ENCODE assay signal across 23 cellular contexts in the genomic region with DNA sequence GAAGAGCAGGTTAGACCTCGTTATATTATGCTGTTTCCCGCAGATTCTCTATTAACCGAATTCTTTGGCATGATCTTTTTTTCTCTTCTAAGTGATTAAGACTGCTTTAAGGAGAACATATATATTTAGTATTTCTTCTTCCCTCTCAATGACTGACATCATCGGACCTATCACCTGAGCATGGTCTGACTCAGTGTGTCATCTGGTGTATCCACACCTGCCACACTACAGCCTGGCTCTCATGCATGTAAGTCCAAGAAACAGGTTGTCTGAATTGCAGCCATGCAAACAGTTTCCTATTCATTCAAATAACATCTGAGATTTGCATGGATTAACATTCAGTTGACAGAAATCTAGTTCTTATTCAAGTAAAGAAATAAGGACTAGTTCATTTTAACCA. TPM values are rescaled to one million over a fixed set of nuclear protein-coding genes. Genes with fewer than 3 reads are reported as not detected.
DNase-seq lines count a peak whose midpoint lies in the region; ATAC-seq, FAIRE-seq and TF ChIP-seq lines count a peak whose summit lies in the region.
"Had no signal": no experiment of that assay in that cellular context is flagged by ENCODE, and none has a peak within 500 bp of the region (broad histone marks: within the 10 kb centered on the region; RNA-seq: fewer than 3 reads in every experiment).

No MANE protein-coding gene starts in this region.

- H3K18ac ChIP-seq in neuronal stem cell (ENCODE audit: low read length), result no peak overlapping the region

- no peak overlapping the region for H2BK15ac ChIP-seq in neuronal stem cell (ENCODE audit: low read length)

- H4K91ac ChIP-seq in neuronal stem cell (ENCODE audit: low read depth, low read length, poor library complexity), result no peak overlapping the region

- H3K4ac ChIP-seq in neuronal stem cell (ENCODE audit: low read length), result no peak overlapping the region

- FAIRE-seq in bronchial epithelial cell (lab: Jason Lieb, UNC), result no peak
- FAIRE-seq: A549, GM12878, GM19239, H1 had no signal

- no peak overlapping the region for H3K14ac ChIP-seq in neuronal stem cell (ENCODE audit: low read length)

- H3K27me3 ChIP-seq in bronchial epithelial cell (ENCODE audit: control insufficient read depth, insufficient read depth, low read length), result no peaks in the 10 kb centered on the region
- peaks cover 19% of the 10 kb centered on the region for H3K27me3 ChIP-seq in foreskin keratinocyte
- no peaks in the 10 kb centered on the region for H3K27me3 ChIP-seq in neuronal stem cell (ENCODE audit: control insufficient read depth in 3 of 3, insufficient read depth in 3 of 3, low read depth in 1 of 3, low read length in 3 of 3)

- WGBS in neuronal stem cell (ENCODE audit: extremely low coverage in 2 of 2, insufficient read length in 2 of 2, insufficient replicate concordance in 1 of 2), 2 donors, result no CpG with 5 or more reads among the region's 4 CpGs

- H3K9me3 ChIP-seq in neuronal stem cell (replicated peaks in 1 of 2; ENCODE audit: control insufficient read depth in 2 of 2, insufficient read depth in 1 of 2, low read depth in 1 of 2, low read length in 2 of 2), result peaks cover 0 to 4% of the 10 kb centered on the region in 2 donors
- H3K9me3 ChIP-seq: A549 had no signal

- H3K4me1 ChIP-seq in foreskin keratinocyte (no peaks in the 10 kb centered on the region), neuronal stem cell (ENCODE audit: control insufficient read depth in 2 of 2, insufficient read depth in 1 of 2, low read depth in 1 of 2, low read length in 2 of 2) (peaks cover 6 to 16% of the 10 kb centered on the region in 2 donors)
- H3K4me1 ChIP-seq: A549 had no signal

- H2AK5ac ChIP-seq in neuronal stem cell (ENCODE audit: low read depth, low read length), result no peak overlapping the region

- no peak overlapping the region for H4K8ac ChIP-seq in neuronal stem cell (ENCODE audit: low read depth, low read length)

- no peak overlapping the region for H2AFZ ChIP-seq in neuronal stem cell (ENCODE audit: low read length)
- H2AFZ ChIP-seq: GM23248 had no signal

- H2BK5ac ChIP-seq in neuronal stem cell (ENCODE audit: low read length), result no peak overlapping the region

- H3K36me3 ChIP-seq in bronchial epithelial cell (ENCODE audit: control insufficient read depth, insufficient read depth, low read length), result no peaks in the 10 kb centered on the region
- no peaks in the 10 kb centered on the region for H3K36me3 ChIP-seq in neuronal stem cell (replicated peaks in 1 of 2; ENCODE audit: control insufficient read depth in 2 of 2, insufficient read depth in 2 of 2, low read length in 2 of 2)

- H2BK12ac ChIP-seq in neuronal stem cell (ENCODE audit: low read length), result peak overlapping the region; percentile 85

- DNase-seq in DMS53 treated with DMSO at 0.1 percent for 48 hours (lab: John Stamatoyannopoulos, UW; ENCODE audit: unreplicated experiment) (peak; percentile 86), bronchial epithelial cell (ENCODE audit: low read depth) (peak; percentile 23), foreskin keratinocyte (no peak), neuronal stem cell (ENCODE audit: low spot score) (no peak)
- DNase-seq: 8988T; ACHN; C1 segment of cervical spinal cord; Calu3; CD4-positive, alpha-beta memory T cell; COR-L47; DMS79; EL; GDM1; GM23248; H7; HCEC 1CT had no signal

- H3K4me3 ChIP-seq in bronchial epithelial cell (ENCODE audit: low read depth, low read length) (no peak overlapping the region), neuronal stem cell (ENCODE audit: low read length in 2 of 2) (no peak overlapping the region)
- H3K4me3 ChIP-seq: A549, GM12878, GM23248 had no signal

- no peaks in the 10 kb centered on the region for H3K79me1 ChIP-seq in neuronal stem cell (ENCODE audit: low read depth, low read length)

- no peak overlapping the region for H3K4me2 ChIP-seq in neuronal stem cell (ENCODE audit: insufficient read depth, low read length, poor library complexity, severe bottlenecking)
- H3K4me2 ChIP-seq: A549 had no signal

- H3K9ac ChIP-seq in neuronal stem cell (ENCODE audit: low read depth, low read length, poor library complexity), result no peak overlapping the region
- H3K9ac ChIP-seq: GM23248 had no signal

- no peak overlapping the region for H2BK120ac ChIP-seq in neuronal stem cell (ENCODE audit: low read depth, low read length)

- TF ChIP-seq CTCF in bronchial epithelial cell (IDR thresholded peaks at IDR 0.05; ENCODE audit: insufficient read depth, low read length, severe bottlenecking) (no peak), foreskin keratinocyte (conservative IDR thresholded peaks at IDR 0.05) (no peak)

- ATAC-seq in foreskin keratinocyte (peak; percentile 68), HG02763 (IDR thresholded peaks at IDR 0.05; ENCODE audit: unreplicated experiment) (no peak), HG02973 (IDR thresholded peaks at IDR 0.05; ENCODE audit: unreplicated experiment) (no peak), HG03520 (IDR thresholded peaks at IDR 0.05; ENCODE audit: unreplicated experiment) (no peak)
- ATAC-seq: A549, GM12878 had no signal

- H3K27ac ChIP-seq in foreskin keratinocyte, result no peak overlapping the region
- H3K27ac ChIP-seq in neuronal stem cell (replicated peaks; ENCODE audit: low read length), result no peak overlapping the region
- H3K27ac ChIP-seq: A549, GM23248 had no signal

- H3K23ac ChIP-seq in neuronal stem cell (ENCODE audit: low read depth, low read length, poor library complexity), result no peak overlapping the region

RNA-seq across cellular contexts. Expression of a gene that starts 55.1 kb away (rescaled TPM):
- total RNA-seq in bronchial epithelial cell, result 13.4 and 19.6 TPM in 2 replicates
- 17.1 and 19.7 TPM in 2 replicates for total RNA-seq in foreskin keratinocyte
- 5.4 and 7.5 TPM in 2 replicates for polyA plus RNA-seq in foreskin keratinocyte
- polyA plus RNA-seq in neuronal stem cell (2013, experiment 1 of 2), result 41.1 TPM
- polyA plus RNA-seq in neuronal stem cell (2013, experiment 2 of 2), result 40.9 TPM

Comparison
In these comparisons a context has a peak if more than half of its experiments do, and no peak if none do; other contexts are left out.
1. DNase-seq: peak in DMS53 treated with DMSO at 0.1 percent for 48 hours (single experiment) and bronchial epithelial cell (single experiment); none in foreskin keratinocyte (0 of 2) and neuronal stem cell (single experiment).